ENCODE assay signal across 8 cellular contexts in genomic region chr9:134163374-134164196, GRCh38. TPM values are rescaled to one million over a fixed set of nuclear protein-coding genes. Genes with fewer than 3 reads are reported as not detected.
DNase-seq lines count a peak whose midpoint lies in the region; ATAC-seq, FAIRE-seq and TF ChIP-seq lines count a peak whose summit lies in the region.

No MANE protein-coding gene starts in this region.

- no peaks in the 10 kb centered on the region for H3K9me3 ChIP-seq in endothelial cell of umbilical vein (replicated peaks; ENCODE audit: control insufficient read depth, insufficient read depth, low read length)

- no peak for ATAC-seq in naive B cell (ENCODE audit: low read depth in 2 of 2)
- no peak for ATAC-seq in GM18867 (IDR thresholded peaks at IDR 0.05; ENCODE audit: unreplicated experiment)
- no peak for ATAC-seq in GM21367 (IDR thresholded peaks at IDR 0.05; ENCODE audit: unreplicated experiment)

- FAIRE-seq in endothelial cell of umbilical vein (lab: Jason Lieb, UNC) = peak; percentile 73

- TF ChIP-seq CTCF in endothelial cell of umbilical vein (IDR thresholded peaks at IDR 0.05; ENCODE audit: extremely low read depth in 1 of 2, insufficient read depth in 1 of 2, low read depth in 1 of 2, low read length in 2 of 2) = peak; percentile 34 to 68

- no TSS peak for BruUV-seq in endothelial cell of umbilical vein (replicated peaks; lab: Mats Ljungman, UMichigan)

- H3K4me3 Mint-ChIP-seq in naive B cell = peak overlapping the region in 1 of 8 donors; percentile 22

- H4K20me1 ChIP-seq in endothelial cell of umbilical vein (replicated peaks; ENCODE audit: control insufficient read depth, extremely low read depth, insufficient read depth, low read length) = no peaks in the 10 kb centered on the region

- H3K9me1 ChIP-seq in endothelial cell of umbilical vein (replicated peaks; ENCODE audit: control insufficient read depth, extremely low read depth, insufficient read depth, low read length) = no peaks in the 10 kb centered on the region

- H3K4me1 ChIP-seq in endothelial cell of umbilical vein (ENCODE audit: control insufficient read depth, extremely low read depth, insufficient read depth, low read length) = peaks cover 4% of the 10 kb centered on the region

- peaks cover 0 to 1% of the 10 kb centered on the region in 2 experiments for H3K36me3 ChIP-seq in endothelial cell of umbilical vein (ENCODE audit: control insufficient read depth in 2 of 2, extremely low read depth in 1 of 2, insufficient read depth in 2 of 2, low read length in 2 of 2)

- H3K27me3 ChIP-seq in endothelial cell of umbilical vein (ENCODE audit: control insufficient read depth in 2 of 2, insufficient read depth in 2 of 2, low read length in 2 of 2) = no peaks in the 10 kb centered on the region

- TF ChIP-seq POLR2A in endothelial cell of umbilical vein (IDR thresholded peaks at IDR 0.05; ENCODE audit: low read depth, low read length) = no peak

- peak overlapping the region; percentile 36 for H3K9ac ChIP-seq in endothelial cell of umbilical vein (replicated peaks; ENCODE audit: extremely low read depth, insufficient read depth, low read length)

- DNase-seq in CD1c-positive myeloid dendritic cell (ENCODE audit: extremely low spot score) (peak; percentile 54), M059J (ENCODE audit: low read depth) (peak; percentile 51), endothelial cell of umbilical vein (ENCODE audit: low read depth, low spot score) (peak; percentile 62), naive B cell (peak; percentile 62)
- peak; percentile 9 for DNase-seq in activated CD8-positive, alpha-beta memory T cell treated with anti-CD3 and anti-CD28 coated beads, Interleukin-2, amount 50 U/mL, for 24 hours (ENCODE audit: extremely low read depth)
- DNase-seq in stimulated activated CD8-positive, alpha-beta memory T cell treated with anti-CD3 and anti-CD28 coated beads, Interleukin-7, amount 100 ng/mL, for 24 hours (ENCODE audit: low read depth) = peak; percentile 44

- H3K9me3 Mint-ChIP-seq in naive B cell = peaks cover 0 to 3% (median 0%) of the 10 kb centered on the region in 7 donors

- no peaks in the 10 kb centered on the region for H3K79me2 ChIP-seq in endothelial cell of umbilical vein (ENCODE audit: control insufficient read depth, insufficient read depth, low read length)

- H3K27me3 Mint-ChIP-seq in naive B cell = no peaks in the 10 kb centered on the region

- POLR2A ChIA-PET in endothelial cell of umbilical vein (lab: Charles Lee) = interaction anchor here (0.7 to 1.2 kb wide), 2 partner anchors 28 to 270 kb away, joined by 3 to 6 read pairs; partner anchors contain the start of gene WDR5

- peak overlapping the region; percentile 52 for H3K4me2 ChIP-seq in endothelial cell of umbilical vein (ENCODE audit: insufficient read depth, low read length)

- peak overlapping the region; percentile 6 to 30 (median 25) for H3K4me3 ChIP-seq in endothelial cell of umbilical vein (replicated peaks in 1 of 3; ENCODE audit: insufficient read depth in 1 of 3, low read depth in 1 of 3, low read length in 3 of 3)

- peak overlapping the region; percentile 85 for H2AFZ ChIP-seq in endothelial cell of umbilical vein (ENCODE audit: low read depth, low read length)

- no peak overlapping the region for H3K27ac Mint-ChIP-seq in naive B cell

- intact Hi-C loops in endothelial cell of umbilical vein (cut with micrococcal nuclease) = loop anchor here (1.0 to 2.0 kb wide), 4 partner anchors 27 to 479 kb away; partner anchors contain the start of gene WDR5

- H3K4me1 Mint-ChIP-seq in naive B cell = peaks cover 13 to 21% (median 16%) of the 10 kb centered on the region in 3 donors

- CTCF ChIA-PET in endothelial cell of umbilical vein (lab: Charles Lee) = interaction anchor here (1.0 to 2.0 kb wide), 9 partner anchors 14 to 286 kb away, joined by 3 to 12 read pairs (median 3); partner anchors contain the start of gene WDR5

- peaks cover 0 to 6% of the 10 kb centered on the region in 2 donors for H3K36me3 Mint-ChIP-seq in naive B cell

- H3K27ac ChIP-seq in endothelial cell of umbilical vein (ENCODE audit: insufficient read depth, low read depth, low read length) = peak overlapping the region; percentile 35

- dilution Hi-C loops in endothelial cell of umbilical vein (cut with MboI; ENCODE audit: extremely low pct_ligation_motif_present, low sequenced_read_pairs) = no loop called here

TF ChIP-seq in endothelial cell of umbilical vein, 7 proteins besides CTCF, POLR2A, EP300 and RAD21:
- TF ChIP-seq JUN (IDR thresholded peaks at IDR 0.05; ENCODE audit: borderline replicate concordance, insufficient read depth, insufficient read length, low read depth) (no peak), POLR2AphosphoS5 (IDR thresholded peaks at IDR 0.05; ENCODE audit: insufficient read depth, low read depth, low read length) (peak; percentile 14), MYC (IDR thresholded peaks at IDR 0.05; ENCODE audit: low read depth, low read length) (no peak), FOS (IDR thresholded peaks at IDR 0.05; ENCODE audit: borderline replicate concordance, insufficient read depth, low read length) (peak; percentile 13)
- TF ChIP-seq, protein P1, sequence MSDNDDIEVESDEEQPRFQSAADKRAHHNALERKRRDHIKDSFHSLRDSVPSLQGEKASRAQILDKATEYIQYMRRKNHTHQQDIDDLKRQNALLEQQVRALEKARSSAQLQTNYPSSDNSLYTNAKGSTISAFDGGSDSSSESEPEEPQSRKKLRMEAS (IDR thresholded peaks at IDR 0.05; ENCODE audit: insufficient read depth, insufficient read length) = no peak

RNA-seq across cellular contexts. Expression of gene RNU6ATAC, which starts 0.8 kb away (rescaled TPM):
- not detected in 2 replicates for total RNA-seq in M059J (2014; rRNA removed; shearing (Covaris generic))
- total RNA-seq in endothelial cell of umbilical vein = 116 and 164 TPM in 2 replicates
- polyA plus RNA-seq in endothelial cell of umbilical vein = not detected in 2 replicates
- polyA plus RNA-seq in endothelial cell of umbilical vein (2011; cell fraction: cytosol; rRNA removed) = not detected in 2 replicates
- not detected in 2 replicates for polyA plus RNA-seq in endothelial cell of umbilical vein (2011; cell fraction: nucleus; rRNA removed)
- polyA plus RNA-seq in endothelial cell of umbilical vein (2012) = not detected in 2 replicates
- under 0.01 TPM in 2 replicates for polyA minus RNA-seq in endothelial cell of umbilical vein
- 3,090 TPM for polyA minus RNA-seq in endothelial cell of umbilical vein (2011; cell fraction: cytosol; rRNA and poly(A)+ RNA removed)
- polyA minus RNA-seq in endothelial cell of umbilical vein (2011; cell fraction: nucleus; rRNA and poly(A)+ RNA removed) = under 0.01 TPM in 1 of 2 replicates, not detected in the other
- polyA plus RNA-seq in naive B cell (ENCODE audit: low read depth in 6 of 6) = not detected

RNA-seq across cellular contexts. Expression of gene WDR5, which starts 27.7 kb away (rescaled TPM):
- total RNA-seq in M059J (2014; rRNA removed; shearing (Covaris generic)) = 21.6 and 36.2 TPM in 2 replicates
- total RNA-seq in endothelial cell of umbilical vein = 42.4 and 42.5 TPM in 2 replicates
- polyA plus RNA-seq in endothelial cell of umbilical vein (30.8 and 32.1 TPM in 2 replicates), naive B cell (ENCODE audit: low read depth in 6 of 6) (10 to 100 TPM in 5 of 6 donors, 1 to 10 TPM in 1; 5.1 to 20.2 (median 12.3) TPM)
- polyA plus RNA-seq in endothelial cell of umbilical vein (2011; cell fraction: cytosol; rRNA removed) = 37.0 and 38.6 TPM in 2 replicates
- 53.3 and 60.1 TPM in 2 replicates for polyA plus RNA-seq in endothelial cell of umbilical vein (2011; cell fraction: nucleus; rRNA removed)
- polyA plus RNA-seq in endothelial cell of umbilical vein (2012) = 39.0 and 39.5 TPM in 2 replicates
- 15.8 and 18.1 TPM in 2 replicates for polyA minus RNA-seq in endothelial cell of umbilical vein
- polyA minus RNA-seq in endothelial cell of umbilical vein (2011; cell fraction: cytosol; rRNA and poly(A)+ RNA removed) = 39.8 TPM
- polyA minus RNA-seq in endothelial cell of umbilical vein (2011; cell fraction: nucleus; rRNA and poly(A)+ RNA removed) = 12.5 and 12.8 TPM in 2 replicates

Comparison
In these comparisons a context has a peak if more than half of its experiments do, and no peak if none do; other contexts are left out.
1. DNase-seq: peak in every context shown above with its lines; median percentile 62 in endothelial cell of umbilical vein; 62 in naive B cell; 54 in CD1c-positive myeloid dendritic cell; 51 in M059J; 44 in stimulated activated CD8-positive, alpha-beta memory T cell treated with anti-CD3 and anti-CD28 coated beads, Interleukin-7, amount 100 ng/mL, for 24 hours; 9 in activated CD8-positive, alpha-beta memory T cell treated with anti-CD3 and anti-CD28 coated beads, Interleukin-2, amount 50 U/mL, for 24 hours.
2. RNA of gene RNU6ATAC, which starts 0.8 kb away (total RNA-seq): 116 to 164 TPM in endothelial cell of umbilical vein; not detected in M059J; every median in the first group is over 100 times any median in the second.